Comparison of ENCODE assay signal across 21 cellular contexts in the genomic region with DNA sequence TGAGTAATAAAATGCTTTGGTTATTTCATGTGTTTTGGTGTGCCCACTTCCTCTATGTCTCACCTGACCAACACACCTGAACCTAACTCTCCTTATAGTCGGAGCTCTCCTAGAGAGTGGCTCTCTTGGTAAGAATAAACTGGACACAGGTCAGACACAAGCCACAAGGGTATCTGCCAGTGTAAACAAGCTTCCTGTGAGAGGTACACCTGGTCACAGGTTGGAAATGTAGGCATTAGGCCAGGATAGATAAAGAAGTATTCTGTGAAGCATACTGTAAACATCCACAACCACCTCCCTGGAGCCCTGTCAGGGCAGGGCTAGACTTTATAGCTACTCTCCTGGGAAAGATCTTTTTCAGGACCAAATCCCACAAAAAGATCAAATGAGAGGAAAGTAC.
"Had no signal": no experiment of that assay in that cellular context is flagged by ENCODE, and none has a peak within 500 bp of the region (broad histone marks: within the 10 kb centered on the region; RNA-seq: fewer than 3 reads in every experiment).

No MANE protein-coding gene starts in this region.

- H2AFZ ChIP-seq: neural progenitor cell had no signal

- H3K4me1 Mint-ChIP-seq: neural progenitor cell; stimulated activated memory B cell treated with anti-CD40 and anti-IgM and Interleukin-4, amounts not matched to agents 10 μg/mL and 1 μg/mL and 100 μg/mL, for 72 hours had no signal

- H3K4me1 ChIP-seq: esophagus muscularis mucosa, gastrocnemius medialis, neural progenitor cell, psoas muscle, spleen, tibial nerve, vagina had no signal

- H3K9me3 Mint-ChIP-seq: natural killer cell treated with Interleukin-12 subunit alpha and Interleukin-12 subunit beta and Interleukin-15 and Interleukin-18, amount 100 ng/mL, for 72 hours had no signal

- H3K4me3 Mint-ChIP-seq: natural killer cell treated with Interleukin-12 subunit alpha and Interleukin-12 subunit beta and Interleukin-15 and Interleukin-18, amount 100 ng/mL, for 72 hours; neural progenitor cell; stimulated activated memory B cell treated with anti-CD40 and anti-IgM and Interleukin-4, amounts not matched to agents 10 μg/mL and 1 μg/mL and 100 μg/mL, for 72 hours; stimulated activated naive CD8-positive, alpha-beta T cell treated with anti-CD3 and anti-CD28 coated beads, Interleukin-15, Interleukin-2, amounts not matched to agents 100 ng/mL and 50 ng/mL, for 24 hours had no signal

- H3K9me3 ChIP-seq: esophagus muscularis mucosa, gastrocnemius medialis, psoas muscle, upper lobe of right lung, vagina had no signal

- H3K4me3 ChIP-seq: esophagus muscularis mucosa, gastrocnemius medialis, neural progenitor cell, psoas muscle, spleen, tibial nerve, upper lobe of right lung, vagina had no signal

- H3K36me3 ChIP-seq: esophagus muscularis mucosa, gastrocnemius medialis, neural progenitor cell, spleen, tibial nerve, upper lobe of right lung, vagina had no signal

- H3K4me2 ChIP-seq: neural progenitor cell had no signal

- H3K36me3 Mint-ChIP-seq: natural killer cell treated with Interleukin-12 subunit alpha and Interleukin-12 subunit beta and Interleukin-15 and Interleukin-18, amount 100 ng/mL, for 72 hours; stimulated activated memory B cell treated with anti-CD40 and anti-IgM and Interleukin-4, amounts not matched to agents 10 μg/mL and 1 μg/mL and 100 μg/mL, for 72 hours had no signal

- H3K9ac ChIP-seq: neural progenitor cell had no signal

- ATAC-seq: gastrocnemius medialis; left cardiac atrium; natural killer cell treated with Interleukin-12 subunit alpha and Interleukin-12 subunit beta and Interleukin-15 and Interleukin-18, amount 100 ng/mL, for 72 hours; psoas muscle; sciatic nerve; stimulated activated memory B cell treated with anti-CD40 and anti-IgM and Interleukin-4, amounts not matched to agents 10 μg/mL and 1 μg/mL and 100 μg/mL, for 72 hours; upper lobe of right lung had no signal

- DNase-seq: effector memory CD4-positive, alpha-beta T cell; gastrocnemius medialis; kidney; left cardiac atrium; nucleus accumbens; psoas muscle; retina; spleen; stimulated activated CD4-positive, alpha-beta T cell treated with anti-CD3 and anti-CD28 coated beads, Interleukin-15, amount 100 ng/mL, for 24 hours; stimulated activated CD4-positive, alpha-beta T cell treated with anti-CD3 and anti-CD28 coated beads, Interleukin-1b, Interleukin-23, amount 100 ng/mL, for 48 hours; stimulated activated CD4-positive, alpha-beta T cell treated with anti-CD3 and anti-CD28 coated beads, Interleukin-4, amount 100 ng/mL, for 24 hours; upper lobe of right lung had no signal

- H3K27ac ChIP-seq: epithelial cell of prostate, esophagus muscularis mucosa, gastrocnemius medialis, neural progenitor cell, psoas muscle, spleen, tibial nerve, upper lobe of right lung, vagina had no signal

- H3K27ac Mint-ChIP-seq: natural killer cell treated with Interleukin-12 subunit alpha and Interleukin-12 subunit beta and Interleukin-15 and Interleukin-18, amount 100 ng/mL, for 72 hours; neural progenitor cell; stimulated activated memory B cell treated with anti-CD40 and anti-IgM and Interleukin-4, amounts not matched to agents 10 μg/mL and 1 μg/mL and 100 μg/mL, for 72 hours; stimulated activated naive CD8-positive, alpha-beta T cell treated with anti-CD3 and anti-CD28 coated beads, Interleukin-15, Interleukin-2, amounts not matched to agents 100 ng/mL and 50 ng/mL, for 24 hours had no signal

- H3K27me3 ChIP-seq: esophagus muscularis mucosa, gastrocnemius medialis, neural progenitor cell, spleen, tibial nerve, upper lobe of right lung, vagina had no signal
